10 cellular contexts compared by ENCODE assay signal in genomic region chr9:131737426-131737825, GRCh38. TPM values are rescaled to one million over a fixed set of nuclear protein-coding genes. Genes with fewer than 3 reads are reported as not detected.
DNase-seq lines count a peak whose midpoint lies in the region; ATAC-seq and TF ChIP-seq lines count a peak whose summit lies in the region.
"Had no signal": no experiment of that assay in that cellular context is flagged by ENCODE, and none has a peak within 500 bp of the region (broad histone marks: within the 10 kb centered on the region; RNA-seq: fewer than 3 reads in every experiment).

No MANE protein-coding gene starts in this region.

- WGBS in esophagus muscularis mucosa: 95% methylated on average over 12 of the region's 12 CpGs

- no peaks in the 10 kb centered on the region for H3K36me3 ChIP-seq in esophagus muscularis mucosa
- H3K36me3 ChIP-seq: suprapubic skin had no signal

- no peak for TF ChIP-seq CTCF in esophagus muscularis mucosa (IDR thresholded peaks at IDR 0.05)

- no peak for TF ChIP-seq EP300 in esophagus muscularis mucosa (IDR thresholded peaks at IDR 0.05)

- H3K4me1 Mint-ChIP-seq in activated naive CD4-positive, alpha-beta T cell treated with anti-CD3 and anti-CD28 coated beads for 36 hours (ENCODE audit: low read depth): peaks cover 62% of the 10 kb centered on the region
- peaks cover 49% of the 10 kb centered on the region for H3K4me1 Mint-ChIP-seq in T-helper 2 cell treated with Interferon-gamma antibody and Interleukin-4, amounts not matched to agents 5 μg/mL and 100 μg/mL, for 36 hours (ENCODE audit: low read depth)
- H3K4me1 Mint-ChIP-seq in stimulated activated naive CD8-positive, alpha-beta T cell treated with anti-CD3 and anti-CD28 coated beads, Interleukin-15, amount 100 ng/mL, for 72 hours: peaks cover 65% of the 10 kb centered on the region

- no peaks in the 10 kb centered on the region for H3K9me3 ChIP-seq in esophagus muscularis mucosa
- H3K9me3 ChIP-seq: suprapubic skin had no signal

- peaks cover 65 to 73% (median 70%) of the 10 kb centered on the region in 4 donors for H3K4me1 ChIP-seq in esophagus muscularis mucosa

- no peaks in the 10 kb centered on the region for H3K27me3 Mint-ChIP-seq in activated naive CD4-positive, alpha-beta T cell treated with anti-CD3 and anti-CD28 coated beads for 36 hours (ENCODE audit: low read depth)
- no peaks in the 10 kb centered on the region for H3K27me3 Mint-ChIP-seq in T-helper 2 cell treated with Interferon-gamma antibody and Interleukin-4, amounts not matched to agents 5 μg/mL and 100 μg/mL, for 36 hours (ENCODE audit: low read depth)
- H3K27me3 Mint-ChIP-seq in stimulated activated naive CD8-positive, alpha-beta T cell treated with anti-CD3 and anti-CD28 coated beads, Interleukin-15, amount 100 ng/mL, for 72 hours: no peaks in the 10 kb centered on the region

- intact Hi-C loops in activated naive CD4-positive, alpha-beta T cell treated with anti-CD3 and anti-CD28 coated beads for 36 hours (cut with micrococcal nuclease): loop anchor here (5.0 kb wide), 1 partner anchor 235 kb away; the partner anchor contains the start of gene POMT1
- intact Hi-C loops in esophagus muscularis mucosa (cut with DNase I): loop anchor here (5.0 kb wide), 1 partner anchor 60 kb away; no protein-coding TSS in a partner anchor

- peak overlapping the region; percentile 84 for H3K27ac Mint-ChIP-seq in activated naive CD4-positive, alpha-beta T cell treated with anti-CD3 and anti-CD28 coated beads for 36 hours
- peak overlapping the region; percentile 98 for H3K27ac Mint-ChIP-seq in T-helper 2 cell treated with Interferon-gamma antibody and Interleukin-4, amounts not matched to agents 5 μg/mL and 100 μg/mL, for 36 hours
- no peak overlapping the region for H3K27ac Mint-ChIP-seq in stimulated activated naive CD8-positive, alpha-beta T cell treated with anti-CD3 and anti-CD28 coated beads, Interleukin-15, amount 100 ng/mL, for 72 hours

- ATAC-seq in stimulated activated naive CD8-positive, alpha-beta T cell treated with anti-CD3 and anti-CD28 coated beads, Interleukin-15, amount 100 ng/mL, for 72 hours: no peak
- no peak for ATAC-seq in HG02610 (IDR thresholded peaks at IDR 0.05; ENCODE audit: unreplicated experiment)

- H3K4me3 ChIP-seq in esophagus muscularis mucosa: no peak overlapping the region

- no peaks in the 10 kb centered on the region for H3K27me3 ChIP-seq in esophagus muscularis mucosa
- H3K27me3 ChIP-seq: suprapubic skin had no signal

- DNase-seq in activated naive CD4-positive, alpha-beta T cell treated with anti-CD3 and anti-CD28 coated beads for 36 hours: no peak
- DNase-seq in activated naive CD4-positive, alpha-beta T cell treated with Interleukin-2 at 50 U/mL for 16 hours: no peak
- no peak for DNase-seq in T-helper 2 cell treated with Interferon-gamma antibody and Interleukin-4, amounts not matched to agents 5 μg/mL and 100 μg/mL, for 36 hours (ENCODE audit: low spot score)
- DNase-seq in esophagus muscularis mucosa (ENCODE audit: extremely low spot score) (no peak), NCI-H2227 (lab: John Stamatoyannopoulos, UW; ENCODE audit: unreplicated experiment) (no peak), GDM1 (lab: John Stamatoyannopoulos, UW) (no peak)
- DNase-seq in stimulated activated naive CD8-positive, alpha-beta T cell treated with anti-CD3 and anti-CD28 coated beads, Interleukin-15, amount 100 ng/mL, for 72 hours: no peak
- DNase-seq: NCI-H1105 treated with DMSO at 0.1 percent for 48 hours had no signal

- H3K36me3 Mint-ChIP-seq in activated naive CD4-positive, alpha-beta T cell treated with anti-CD3 and anti-CD28 coated beads for 36 hours (ENCODE audit: low read depth): peaks cover 6% of the 10 kb centered on the region
- peaks cover 35% of the 10 kb centered on the region for H3K36me3 Mint-ChIP-seq in T-helper 2 cell treated with Interferon-gamma antibody and Interleukin-4, amounts not matched to agents 5 μg/mL and 100 μg/mL, for 36 hours (ENCODE audit: low read depth)

- peak overlapping the region; percentile 10 to 31 (median 19) for H3K27ac ChIP-seq in esophagus muscularis mucosa (replicated peaks in 1 of 4)
- H3K27ac ChIP-seq: suprapubic skin had no signal

- CTCF ChIA-PET in activated naive CD4-positive, alpha-beta T cell treated with anti-CD3 and anti-CD28 coated beads for 36 hours (lab: Charles Lee): interaction anchor here (0.9 to 2.5 kb wide), 4 partner anchors 10 to 146 kb away, joined by 3 to 15 read pairs (median 6); no protein-coding TSS in a partner anchor

- H3K4me3 Mint-ChIP-seq in activated naive CD4-positive, alpha-beta T cell treated with anti-CD3 and anti-CD28 coated beads for 36 hours: peak overlapping the region; percentile 2
- peak overlapping the region; percentile 82 for H3K4me3 Mint-ChIP-seq in T-helper 2 cell treated with Interferon-gamma antibody and Interleukin-4, amounts not matched to agents 5 μg/mL and 100 μg/mL, for 36 hours
- H3K4me3 Mint-ChIP-seq in stimulated activated naive CD8-positive, alpha-beta T cell treated with anti-CD3 and anti-CD28 coated beads, Interleukin-15, amount 100 ng/mL, for 72 hours: peak overlapping the region; percentile 63 to 73

- no peak for TF ChIP-seq POLR2A in esophagus muscularis mucosa (IDR thresholded peaks at IDR 0.05; ENCODE audit: low read depth)

- H3K9me3 Mint-ChIP-seq in activated naive CD4-positive, alpha-beta T cell treated with anti-CD3 and anti-CD28 coated beads for 36 hours: no peaks in the 10 kb centered on the region
- no peaks in the 10 kb centered on the region for H3K9me3 Mint-ChIP-seq in T-helper 2 cell treated with Interferon-gamma antibody and Interleukin-4, amounts not matched to agents 5 μg/mL and 100 μg/mL, for 36 hours
- no peaks in the 10 kb centered on the region for H3K9me3 Mint-ChIP-seq in stimulated activated naive CD8-positive, alpha-beta T cell treated with anti-CD3 and anti-CD28 coated beads, Interleukin-15, amount 100 ng/mL, for 72 hours

RNA-seq across cellular contexts. Expression of gene RAPGEF1, which starts 2.5 kb away (rescaled TPM):
- 10 to 100 TPM; 55.9 to 59.9 TPM for total RNA-seq in activated naive CD4-positive, alpha-beta T cell treated with anti-CD3 and anti-CD28 coated beads for 36 hours
- 100 to 1,000 TPM in 2 of 4 donors, 10 to 100 TPM in 2; 66.6 to 138 (median 101) TPM for total RNA-seq in esophagus muscularis mucosa

Comparison
In these comparisons a context has a peak if more than half of its experiments do, and no peak if none do; other contexts are left out.
1. H3K27ac Mint-ChIP-seq: peak in activated naive CD4-positive, alpha-beta T cell treated with anti-CD3 and anti-CD28 coated beads for 36 hours (single experiment) and T-helper 2 cell treated with Interferon-gamma antibody and Interleukin-4, amounts not matched to agents 5 μg/mL and 100 μg/mL, for 36 hours (single experiment); none in stimulated activated naive CD8-positive, alpha-beta T cell treated with anti-CD3 and anti-CD28 coated beads, Interleukin-15, amount 100 ng/mL, for 72 hours (0 of 2).
2. H3K4me3 Mint-ChIP-seq: peak in every context shown above with its lines; median percentile 82 in T-helper 2 cell treated with Interferon-gamma antibody and Interleukin-4, amounts not matched to agents 5 μg/mL and 100 μg/mL, for 36 hours; 68 in stimulated activated naive CD8-positive, alpha-beta T cell treated with anti-CD3 and anti-CD28 coated beads, Interleukin-15, amount 100 ng/mL, for 72 hours; 2 in activated naive CD4-positive, alpha-beta T cell treated with anti-CD3 and anti-CD28 coated beads for 36 hours.